12 cellular contexts compared by ENCODE assay signal in genomic region chr6:158408552-158409130, GRCh38.
DNase-seq lines count a peak whose midpoint lies in the region; ATAC-seq and TF ChIP-seq lines count a peak whose summit lies in the region.
"Had no signal": no experiment of that assay in that cellular context is flagged by ENCODE, and none has a peak within 500 bp of the region (broad histone marks: within the 10 kb centered on the region; RNA-seq: fewer than 3 reads in every experiment).

No MANE protein-coding gene starts in this region.

- ATAC-seq in CD8-positive, alpha-beta T cell: no peak
- ATAC-seq in effector memory CD8-positive, alpha-beta T cell (replicated peaks): no peak

- no peak overlapping the region for H3K27ac ChIP-seq in CD8-positive, alpha-beta T cell (ENCODE audit: low read depth, low read length)

- no peaks in the 10 kb centered on the region for H3K9me3 ChIP-seq in CD8-positive, alpha-beta T cell (ENCODE audit: low read length)

- intact Hi-C loops in CD8-positive, alpha-beta T cell (cut with DNase I, micrococcal nuclease): no loop called here

- H3K27me3 Mint-ChIP-seq in CD8-positive, alpha-beta T cell (ENCODE audit: low read depth): no peaks in the 10 kb centered on the region
- no peaks in the 10 kb centered on the region for H3K27me3 Mint-ChIP-seq in effector memory CD8-positive, alpha-beta T cell
- H3K27me3 Mint-ChIP-seq: CD4-positive, alpha-beta T cell had no signal

- peaks cover 10% of the 10 kb centered on the region for H3K36me3 Mint-ChIP-seq in CD8-positive, alpha-beta T cell
- H3K36me3 Mint-ChIP-seq in effector memory CD8-positive, alpha-beta T cell (ENCODE audit: insufficient read depth): peaks cover 7% of the 10 kb centered on the region

- H3K27me3 ChIP-seq in CD8-positive, alpha-beta T cell (ENCODE audit: insufficient read depth, low read length): no peaks in the 10 kb centered on the region

- DNase-seq in AG09319 (ENCODE audit: extremely low read depth, low read depth): peak; percentile 66
- peak; percentile 82 for DNase-seq in SK-N-DZ (ENCODE audit: low spot score)
- DNase-seq in fibroblast of villous mesenchyme (ENCODE audit: low read depth): peak; percentile 72
- DNase-seq in nucleus accumbens (lab: John Stamatoyannopoulos, UW): peak in 46 of 56 donors; percentile 7 to 78 (median 54)
- no peak for DNase-seq in DMS79 treated with DMSO at 0.1 percent for 48 hours (lab: John Stamatoyannopoulos, UW)
- DNase-seq in CD8-positive, alpha-beta T cell: no peak
- DNase-seq in effector memory CD8-positive, alpha-beta T cell: no peak
- DNase-seq in GF-D8 (lab: John Stamatoyannopoulos, UW): no peak
- DNase-seq: activated CD8-positive, alpha-beta memory T cell treated with anti-CD3 and anti-CD28 coated beads, Interleukin-2, amount 50 U/mL, for 48 hours; CD4-positive, alpha-beta T cell; SHP77 treated with DMSO at 0.1 percent for 48 hours; stimulated activated naive CD4-positive, alpha-beta T cell treated with Interleukin-2 at 50 U/mL for 16 hours had no signal

- TF ChIP-seq CTCF in AG09319 (IDR thresholded peaks at IDR 0.05; ENCODE audit: low read depth, low read length) (no peak), fibroblast of villous mesenchyme (IDR thresholded peaks at IDR 0.05; ENCODE audit: insufficient read depth, low read depth, low read length) (no peak)
- TF ChIP-seq CTCF in CD8-positive, alpha-beta T cell (IDR thresholded peaks at IDR 0.05): no peak

- H3K27ac Mint-ChIP-seq in CD8-positive, alpha-beta T cell: no peak overlapping the region
- no peak overlapping the region for H3K27ac Mint-ChIP-seq in effector memory CD8-positive, alpha-beta T cell

- peaks cover 14% of the 10 kb centered on the region for H3K4me1 Mint-ChIP-seq in CD8-positive, alpha-beta T cell (ENCODE audit: low read depth)
- peaks cover 3 to 10% of the 10 kb centered on the region in 2 donors for H3K4me1 Mint-ChIP-seq in effector memory CD8-positive, alpha-beta T cell (ENCODE audit: low read depth in 2 of 2)

- no peak overlapping the region for H3K4me3 Mint-ChIP-seq in CD8-positive, alpha-beta T cell
- H3K4me3 Mint-ChIP-seq in effector memory CD8-positive, alpha-beta T cell: no peak overlapping the region
- H3K4me3 Mint-ChIP-seq: CD4-positive, alpha-beta T cell had no signal

- H3K4me3 ChIP-seq in fibroblast of villous mesenchyme (ENCODE audit: low read depth, low read length): no peak overlapping the region
- H3K4me3 ChIP-seq in CD8-positive, alpha-beta T cell (ENCODE audit: low read depth, low read length): no peak overlapping the region

- H3K4me1 ChIP-seq in CD8-positive, alpha-beta T cell (ENCODE audit: insufficient read depth, low read length): no peaks in the 10 kb centered on the region

- POLR2A ChIA-PET in CD8-positive, alpha-beta T cell (lab: Charles Lee): no interaction called here

- no peaks in the 10 kb centered on the region for H3K9me3 Mint-ChIP-seq in CD8-positive, alpha-beta T cell
- H3K9me3 Mint-ChIP-seq in effector memory CD8-positive, alpha-beta T cell: no peaks in the 10 kb centered on the region
- H3K9me3 Mint-ChIP-seq: CD4-positive, alpha-beta T cell had no signal

- CTCF ChIA-PET in CD8-positive, alpha-beta T cell (lab: Charles Lee): interaction anchor here (1.0 to 2.1 kb wide), 3 partner anchors 9 to 194 kb away, joined by 4 to 5 read pairs (median 5); no protein-coding TSS in a partner anchor

- H3K36me3 ChIP-seq in CD8-positive, alpha-beta T cell (ENCODE audit: insufficient read depth, low read length): no peaks in the 10 kb centered on the region

Comparison
In these comparisons a context has a peak if more than half of its experiments do, and no peak if none do; other contexts are left out.
1. DNase-seq: peak in AG09319 (single experiment), SK-N-DZ (single experiment), fibroblast of villous mesenchyme (single experiment) and nucleus accumbens (46 of 56); none in DMS79 treated with DMSO at 0.1 percent for 48 hours (single experiment), CD8-positive, alpha-beta T cell (0 of 7), effector memory CD8-positive, alpha-beta T cell (0 of 3) and GF-D8 (single experiment).